Comparison of ENCODE assay signal across 21 cellular contexts in genomic region chr11:17394743-17395390, GRCh38. TPM values are rescaled to one million over a fixed set of nuclear protein-coding genes. Genes with fewer than 3 reads are reported as not detected.
DNase-seq lines count a peak whose midpoint lies in the region; ATAC-seq and TF ChIP-seq lines count a peak whose summit lies in the region.
"Had no signal": no experiment of that assay in that cellular context is flagged by ENCODE, and none has a peak within 500 bp of the region (broad histone marks: within the 10 kb centered on the region; RNA-seq: fewer than 3 reads in every experiment).

No MANE protein-coding gene starts in this region.

- ATAC-seq in stimulated activated naive CD8-positive, alpha-beta T cell treated with anti-CD3 and anti-CD28 coated beads, Interleukin-15, amount 100 ng/mL, for 72 hours = peak; percentile 2
- ATAC-seq in stimulated activated naive CD8-positive, alpha-beta T cell treated with anti-CD3 and anti-CD28 coated beads, Interleukin-15, Interleukin-2, amounts not matched to agents 100 U/mL and 50 U/mL, for 24 hours = no peak
- ATAC-seq in WTC11 = peak; percentile 41
- ATAC-seq: Panc1 had no signal

- no peaks in the 10 kb centered on the region for H3K36me3 Mint-ChIP-seq in WTC11
- no peaks in the 10 kb centered on the region for H3K36me3 Mint-ChIP-seq in neural crest cell (ENCODE audit: low read depth)
- H3K36me3 Mint-ChIP-seq: CD4-positive, CD25-positive, alpha-beta regulatory T cell had no signal

- DNase-seq in stimulated activated naive CD8-positive, alpha-beta T cell treated with anti-CD3 and anti-CD28 coated beads, Interleukin-15, amount 100 ng/mL, for 72 hours = no peak
- no peak for DNase-seq in stimulated activated naive CD8-positive, alpha-beta T cell treated with anti-CD3 and anti-CD28 coated beads, Interleukin-15, Interleukin-2, amounts not matched to agents 100 U/mL and 50 U/mL, for 24 hours
- DNase-seq in WTC11 (ENCODE audit: low spot score) (no peak), neural crest cell (ENCODE audit: low read depth, low spot score) (no peak), NCI-H2196 treated with DMSO at 0.1 percent for 48 hours (lab: John Stamatoyannopoulos, UW; ENCODE audit: unreplicated experiment) (no peak), T-helper 2 cell (no peak), NK-92 (lab: John Stamatoyannopoulos, UW; ENCODE audit: unreplicated experiment) (no peak)
- no peak for DNase-seq in activated naive CD4-positive, alpha-beta T cell (lab: John Stamatoyannopoulos, UW)
- DNase-seq: CD4-positive, CD25-positive, alpha-beta regulatory T cell; DMS153; DND-41; KG1; MG63; NCI-H2029; NCI-H446 treated with DMSO at 0.1 percent for 48 hours; NCI-H526; SHP77; SW 1271 had no signal

- H3K4me1 Mint-ChIP-seq in stimulated activated naive CD8-positive, alpha-beta T cell treated with anti-CD3 and anti-CD28 coated beads, Interleukin-15, amount 100 ng/mL, for 72 hours = peaks cover 6% of the 10 kb centered on the region
- H3K4me1 Mint-ChIP-seq in WTC11 (peaks cover 6% of the 10 kb centered on the region), neural crest cell (peaks cover 5% of the 10 kb centered on the region)

- peaks cover 11% of the 10 kb centered on the region for H3K27me3 Mint-ChIP-seq in stimulated activated naive CD8-positive, alpha-beta T cell treated with anti-CD3 and anti-CD28 coated beads, Interleukin-15, amount 100 ng/mL, for 72 hours
- peaks cover 13% of the 10 kb centered on the region for H3K27me3 Mint-ChIP-seq in WTC11 (ENCODE audit: low read depth)
- H3K27me3 Mint-ChIP-seq in neural crest cell (ENCODE audit: low read depth) = peaks cover 10% of the 10 kb centered on the region

- H3K4me3 Mint-ChIP-seq in stimulated activated naive CD8-positive, alpha-beta T cell treated with anti-CD3 and anti-CD28 coated beads, Interleukin-15, amount 100 ng/mL, for 72 hours = no peak overlapping the region
- H3K4me3 Mint-ChIP-seq in WTC11 (no peak overlapping the region), neural crest cell (no peak overlapping the region)
- H3K4me3 Mint-ChIP-seq: CD4-positive, CD25-positive, alpha-beta regulatory T cell; T-helper 1 cell treated with Interleukin-12 subunit alpha and Interleukin-12 subunit beta and Interleukin-4 antibody, amounts not matched to agents 30 μg/mL and 1 μg/mL, for 36 hours had no signal

- no peak for TF ChIP-seq CTCF in WTC11 (IDR thresholded peaks at IDR 0.05)
- TF ChIP-seq CTCF in neural crest cell (conservative IDR thresholded peaks at IDR 0.05) = no peak

- H3K27ac Mint-ChIP-seq in stimulated activated naive CD8-positive, alpha-beta T cell treated with anti-CD3 and anti-CD28 coated beads, Interleukin-15, amount 100 ng/mL, for 72 hours = no peak overlapping the region
- H3K27ac Mint-ChIP-seq in WTC11 (no peak overlapping the region), neural crest cell (ENCODE audit: unreplicated experiment) (peak overlapping the region; percentile 35)
- H3K27ac Mint-ChIP-seq: CD4-positive, CD25-positive, alpha-beta regulatory T cell; T-helper 1 cell treated with Interleukin-12 subunit alpha and Interleukin-12 subunit beta and Interleukin-4 antibody, amounts not matched to agents 30 μg/mL and 1 μg/mL, for 36 hours had no signal

- POLR2A ChIA-PET in WTC11 (lab: Charles Lee) = no interaction called here

- CTCF ChIA-PET in WTC11 (lab: Charles Lee) = interaction anchor here (0.6 to 1.9 kb wide), 4 partner anchors 11 to 133 kb away, joined by 3 to 6 read pairs (median 6); partner anchors contain the start of gene ABCC8

- H3K9me3 Mint-ChIP-seq in stimulated activated naive CD8-positive, alpha-beta T cell treated with anti-CD3 and anti-CD28 coated beads, Interleukin-15, amount 100 ng/mL, for 72 hours = no peaks in the 10 kb centered on the region
- H3K9me3 Mint-ChIP-seq in WTC11 = no peaks in the 10 kb centered on the region
- no peaks in the 10 kb centered on the region for H3K9me3 Mint-ChIP-seq in neural crest cell
- H3K9me3 Mint-ChIP-seq: T-helper 1 cell treated with Interleukin-12 subunit alpha and Interleukin-12 subunit beta and Interleukin-4 antibody, amounts not matched to agents 30 μg/mL and 1 μg/mL, for 36 hours had no signal

TF ChIP-seq in WTC11, 78 proteins besides CTCF, POLR2A, EP300 and RAD21:
- no peak for TF ChIP-seq SMAD4 (CRISPR knock-in tag; IDR thresholded peaks at IDR 0.05)
- TF ChIP-seq ZSCAN18 (CRISPR knock-in tag; IDR thresholded peaks at IDR 0.05) = no peak
- TF ChIP-seq CDX4 (CRISPR knock-in tag; IDR thresholded peaks at IDR 0.05; ENCODE audit: borderline replicate concordance) = no peak
- no peak for TF ChIP-seq SMAD3 (CRISPR knock-in tag; IDR thresholded peaks at IDR 0.05; ENCODE audit: borderline replicate concordance)
- no peak for TF ChIP-seq NFYB (CRISPR knock-in tag; conservative IDR thresholded peaks at IDR 0.05; ENCODE audit: low read depth)
- no peak for TF ChIP-seq ESRRA (CRISPR knock-in tag; IDR thresholded peaks at IDR 0.05; ENCODE audit: borderline replicate concordance)
- TF ChIP-seq USF1 (CRISPR knock-in tag; IDR thresholded peaks at IDR 0.05) = no peak
- TF ChIP-seq NFATC4 (CRISPR knock-in tag; IDR thresholded peaks at IDR 0.05) = no peak
TF ChIP-seq in WTC11: peak in this region for 0.

RNA-seq across cellular contexts. Expression of gene KCNJ11, which starts 6.4 kb away (rescaled TPM):
- total RNA-seq in WTC11 (2021) (8.2 to 10.0 TPM (median 8.7 TPM) in 3 replicates), neural crest cell (2.3 TPM in 2 replicates)
- total RNA-seq: CD4-positive, CD25-positive, alpha-beta regulatory T cell; SK-MEL-5 had no signal

RNA-seq across cellular contexts. Expression of gene NCR3LG1, which starts 43.3 kb away (rescaled TPM):
- total RNA-seq in WTC11 (2021) (2.0 to 2.7 TPM (median 2.5 TPM) in 3 replicates), neural crest cell (18.8 and 20.9 TPM in 2 replicates)
